Comparison of ENCODE assay signal across 18 cellular contexts in the genomic region with DNA sequence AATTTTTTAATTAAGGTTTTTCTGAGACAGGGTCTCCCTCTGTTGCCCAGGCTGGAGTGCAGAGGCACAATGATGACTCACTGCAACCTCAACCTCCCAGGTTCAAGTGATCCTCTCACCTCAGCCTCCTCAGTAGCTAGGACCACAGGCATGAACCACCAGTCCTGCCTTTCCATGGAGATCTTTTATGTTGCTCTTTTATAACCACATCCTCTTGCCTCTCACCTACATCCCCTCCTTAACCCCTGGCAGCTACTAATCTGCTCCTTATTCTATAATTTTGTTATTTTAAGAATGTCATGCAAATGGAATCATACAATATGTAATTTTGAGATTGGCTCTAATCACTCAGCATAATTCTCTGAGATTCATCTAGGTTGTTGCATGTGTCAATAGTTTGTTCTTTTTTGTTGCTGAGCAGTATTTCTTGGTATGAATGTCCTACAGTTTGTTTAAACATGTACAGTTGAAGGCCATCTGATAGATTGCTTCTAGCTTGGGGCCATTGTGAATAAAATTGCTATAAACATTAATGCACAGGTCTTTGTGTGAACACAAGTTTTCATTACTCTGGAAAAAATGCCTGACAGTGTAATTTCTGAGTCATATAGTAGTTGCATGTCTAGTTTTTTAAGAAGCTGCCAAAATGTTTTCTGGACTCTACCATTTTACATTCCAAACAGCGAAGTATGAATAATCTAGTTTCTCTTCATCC.
DNase-seq lines count a peak whose midpoint lies in the region; ATAC-seq and TF ChIP-seq lines count a peak whose summit lies in the region.
"Had no signal": no experiment of that assay in that cellular context is flagged by ENCODE, and none has a peak within 500 bp of the region (broad histone marks: within the 10 kb centered on the region; RNA-seq: fewer than 3 reads in every experiment).

No MANE protein-coding gene starts in this region.

- H3K27ac ChIP-seq in RWPE2 (ENCODE audit: poor library complexity, severe bottlenecking): peak overlapping the region; percentile 21
- H3K27ac ChIP-seq: PC-9, suprapubic skin had no signal

- H3K4me3 ChIP-seq in RWPE2 (ENCODE audit: severe bottlenecking) (no peak overlapping the region), choroid plexus epithelial cell (ENCODE audit: low read depth, low read length) (no peak overlapping the region)
- H3K4me3 ChIP-seq: PC-9, suprapubic skin had no signal

- H3K9me3 Mint-ChIP-seq in activated naive CD4-positive, alpha-beta T cell treated with anti-CD3 and anti-CD28 coated beads, Interleukin-2, amount 50 U/mL, for 72 hours: peaks cover 0 to 20% of the 10 kb centered on the region in 2 donors
- peaks cover 0 to 8% of the 10 kb centered on the region in 2 donors for H3K9me3 Mint-ChIP-seq in stimulated activated naive CD8-positive, alpha-beta T cell treated with anti-CD3 and anti-CD28 coated beads, Interleukin-15, amount 100 ng/mL, for 72 hours

- no peaks in the 10 kb centered on the region for H3K27me3 ChIP-seq in RWPE2 (ENCODE audit: insufficient read depth, poor library complexity, severe bottlenecking)
- H3K27me3 ChIP-seq: BE2C, suprapubic skin had no signal

- H3K27me3 Mint-ChIP-seq in stimulated activated naive CD8-positive, alpha-beta T cell treated with anti-CD3 and anti-CD28 coated beads, Interleukin-15, amount 100 ng/mL, for 72 hours: no peaks in the 10 kb centered on the region
- H3K27me3 Mint-ChIP-seq: activated B cell treated with CpG ODN at 0.5 μM for 24 hours had no signal

- no peak for TF ChIP-seq CTCF in RWPE2 (IDR thresholded peaks at IDR 0.05; ENCODE audit: poor library complexity, severe bottlenecking)
- no peak for TF ChIP-seq CTCF in choroid plexus epithelial cell (conservative IDR thresholded peaks at IDR 0.05; ENCODE audit: low read depth, low read length)

- H3K27ac Mint-ChIP-seq in activated naive CD4-positive, alpha-beta T cell treated with anti-CD3 and anti-CD28 coated beads, Interleukin-2, amount 50 U/mL, for 72 hours: peak overlapping the region; percentile 14 to 22
- H3K27ac Mint-ChIP-seq in stimulated activated naive CD8-positive, alpha-beta T cell treated with anti-CD3 and anti-CD28 coated beads, Interleukin-15, amount 100 ng/mL, for 72 hours: peak overlapping the region in 1 of 2 donors; percentile 12

- no peak overlapping the region for H3K4me3 Mint-ChIP-seq in stimulated activated naive CD8-positive, alpha-beta T cell treated with anti-CD3 and anti-CD28 coated beads, Interleukin-15, amount 100 ng/mL, for 72 hours
- H3K4me3 Mint-ChIP-seq: activated B cell treated with CpG ODN at 0.5 μM for 24 hours; activated T-cell treated with anti-CD3 and anti-CD28 coated beads, Interleukin-2, amount 50 U/mL, for 4 hours had no signal

- DNase-seq in activated naive CD4-positive, alpha-beta T cell treated with anti-CD3 and anti-CD28 coated beads, Interleukin-2, amount 50 U/mL, for 72 hours (ENCODE audit: low spot score in 2 of 2): no peak
- DNase-seq in activated naive CD4-positive, alpha-beta T cell treated with Interleukin-2 at 50 U/mL for 16 hours: no peak
- DNase-seq in RWPE2 (ENCODE audit: low spot score) (no peak), choroid plexus epithelial cell (ENCODE audit: low read depth) (peak; percentile 41), NCI-H69 (lab: John Stamatoyannopoulos, UW) (no peak)
- DNase-seq in stimulated activated naive CD8-positive, alpha-beta T cell treated with anti-CD3 and anti-CD28 coated beads, Interleukin-15, amount 100 ng/mL, for 72 hours: no peak
- DNase-seq: activated B cell treated with CpG ODN at 0.5 μM for 24 hours; activated T-cell treated with anti-CD3 and anti-CD28 coated beads, Interleukin-2, amount 50 U/mL, for 4 hours; BE2C; DMS53; KG1; left cardiac atrium; NCI-H1436 treated with DMSO at 0.1 percent for 48 hours; NCI-H510A; PC-9 had no signal

- peak; percentile 73 to 92 for ATAC-seq in activated naive CD4-positive, alpha-beta T cell treated with anti-CD3 and anti-CD28 coated beads, Interleukin-2, amount 50 U/mL, for 72 hours
- ATAC-seq in RWPE2 (ENCODE audit: low read depth) (peak; percentile 40; the same call in 1 of the 3 replicates), GM18502 (IDR thresholded peaks at IDR 0.05; ENCODE audit: poor library complexity, unreplicated experiment) (no peak), GM19452 (IDR thresholded peaks at IDR 0.05; ENCODE audit: unreplicated experiment) (no peak)
- ATAC-seq in stimulated activated naive CD8-positive, alpha-beta T cell treated with anti-CD3 and anti-CD28 coated beads, Interleukin-15, amount 100 ng/mL, for 72 hours: peak; percentile 76
- ATAC-seq: activated T-cell treated with anti-CD3 and anti-CD28 coated beads, Interleukin-2, amount 50 U/mL, for 4 hours; left cardiac atrium had no signal

- peaks cover 2 to 12% of the 10 kb centered on the region in 2 donors for H3K36me3 Mint-ChIP-seq in activated naive CD4-positive, alpha-beta T cell treated with anti-CD3 and anti-CD28 coated beads, Interleukin-2, amount 50 U/mL, for 72 hours

- H3K36me3 ChIP-seq in RWPE2 (ENCODE audit: low read depth): no peaks in the 10 kb centered on the region
- H3K36me3 ChIP-seq: BE2C, suprapubic skin had no signal

- H3K4me1 Mint-ChIP-seq in stimulated activated naive CD8-positive, alpha-beta T cell treated with anti-CD3 and anti-CD28 coated beads, Interleukin-15, amount 100 ng/mL, for 72 hours: peaks cover 44% of the 10 kb centered on the region

- no peaks in the 10 kb centered on the region for H3K4me1 ChIP-seq in RWPE2 (ENCODE audit: insufficient read depth, poor library complexity, severe bottlenecking)
- H3K4me1 ChIP-seq: BE2C, suprapubic skin had no signal

- H3K9me3 ChIP-seq in RWPE2 (ENCODE audit: severe bottlenecking): no peaks in the 10 kb centered on the region
- H3K9me3 ChIP-seq: BE2C, suprapubic skin had no signal

Comparison
In these comparisons a context has a peak if more than half of its experiments do, and no peak if none do; other contexts are left out.
1. ATAC-seq: peak in activated naive CD4-positive, alpha-beta T cell treated with anti-CD3 and anti-CD28 coated beads, Interleukin-2, amount 50 U/mL, for 72 hours (2 of 2), RWPE2 (single experiment) and stimulated activated naive CD8-positive, alpha-beta T cell treated with anti-CD3 and anti-CD28 coated beads, Interleukin-15, amount 100 ng/mL, for 72 hours (single experiment); none in GM18502 (single experiment) and GM19452 (single experiment).